Comparison of ENCODE assay signal across 1 cellular context in the genomic region with DNA sequence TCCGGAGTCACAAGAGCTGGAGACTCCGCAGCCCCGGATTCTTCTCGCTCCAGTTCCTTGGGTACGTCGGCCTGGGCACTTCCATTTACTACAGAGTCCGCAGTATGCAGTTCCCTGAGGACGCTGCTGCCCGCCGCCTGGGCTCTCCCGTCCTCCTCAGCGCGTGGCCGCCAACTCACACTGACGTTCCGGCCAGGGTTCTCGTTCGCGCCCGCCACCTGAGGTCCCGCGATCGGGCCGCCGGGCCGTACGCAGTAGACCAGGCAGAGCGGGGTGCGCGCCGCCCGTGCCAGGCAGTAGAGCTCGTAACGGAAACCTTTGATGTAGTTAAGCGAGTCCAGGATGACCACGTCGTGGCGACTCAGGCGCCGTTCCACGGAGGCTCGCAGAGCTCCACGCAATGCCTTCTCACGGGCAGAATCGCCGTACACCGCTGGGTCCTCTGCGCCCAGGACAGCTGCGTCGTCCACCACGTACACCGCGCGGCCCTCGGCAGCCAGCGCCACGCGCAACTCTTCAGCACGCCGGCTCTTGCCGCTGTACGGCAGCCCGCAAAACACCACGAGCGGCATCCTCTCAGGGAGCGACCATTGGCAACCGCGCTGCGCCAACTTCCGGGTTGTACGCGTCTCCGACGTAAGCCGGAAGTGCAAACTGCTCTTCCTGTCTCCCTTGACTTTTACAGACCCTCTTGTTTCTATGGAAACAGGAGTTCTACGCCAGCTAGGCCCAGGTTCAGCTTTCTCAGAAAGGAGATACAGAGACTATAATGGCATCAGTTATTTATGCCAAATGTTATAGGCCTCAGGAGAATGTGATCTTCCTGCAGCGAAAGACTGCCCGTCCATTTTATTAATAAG.
TF ChIP-seq lines count a peak whose summit lies in the region.

A gene with protein sequence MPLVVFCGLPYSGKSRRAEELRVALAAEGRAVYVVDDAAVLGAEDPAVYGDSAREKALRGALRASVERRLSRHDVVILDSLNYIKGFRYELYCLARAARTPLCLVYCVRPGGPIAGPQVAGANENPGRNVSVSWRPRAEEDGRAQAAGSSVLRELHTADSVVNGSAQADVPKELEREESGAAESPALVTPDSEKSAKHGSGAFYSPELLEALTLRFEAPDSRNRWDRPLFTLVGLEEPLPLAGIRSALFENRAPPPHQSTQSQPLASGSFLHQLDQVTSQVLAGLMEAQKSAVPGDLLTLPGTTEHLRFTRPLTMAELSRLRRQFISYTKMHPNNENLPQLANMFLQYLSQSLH (minus strand): TSS at position 621 of the 860 bp plus-strand sequence. CDS start 49 bp downstream, at position 572.

TF ChIP-seq in HCT116, 20 proteins besides CTCF, POLR2A, EP300 and RAD21 (continued from another document):
- TF ChIP-seq, protein P1, sequence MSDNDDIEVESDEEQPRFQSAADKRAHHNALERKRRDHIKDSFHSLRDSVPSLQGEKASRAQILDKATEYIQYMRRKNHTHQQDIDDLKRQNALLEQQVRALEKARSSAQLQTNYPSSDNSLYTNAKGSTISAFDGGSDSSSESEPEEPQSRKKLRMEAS (IDR thresholded peaks at IDR 0.05), result peak; percentile 89
- TF ChIP-seq, protein P2, sequence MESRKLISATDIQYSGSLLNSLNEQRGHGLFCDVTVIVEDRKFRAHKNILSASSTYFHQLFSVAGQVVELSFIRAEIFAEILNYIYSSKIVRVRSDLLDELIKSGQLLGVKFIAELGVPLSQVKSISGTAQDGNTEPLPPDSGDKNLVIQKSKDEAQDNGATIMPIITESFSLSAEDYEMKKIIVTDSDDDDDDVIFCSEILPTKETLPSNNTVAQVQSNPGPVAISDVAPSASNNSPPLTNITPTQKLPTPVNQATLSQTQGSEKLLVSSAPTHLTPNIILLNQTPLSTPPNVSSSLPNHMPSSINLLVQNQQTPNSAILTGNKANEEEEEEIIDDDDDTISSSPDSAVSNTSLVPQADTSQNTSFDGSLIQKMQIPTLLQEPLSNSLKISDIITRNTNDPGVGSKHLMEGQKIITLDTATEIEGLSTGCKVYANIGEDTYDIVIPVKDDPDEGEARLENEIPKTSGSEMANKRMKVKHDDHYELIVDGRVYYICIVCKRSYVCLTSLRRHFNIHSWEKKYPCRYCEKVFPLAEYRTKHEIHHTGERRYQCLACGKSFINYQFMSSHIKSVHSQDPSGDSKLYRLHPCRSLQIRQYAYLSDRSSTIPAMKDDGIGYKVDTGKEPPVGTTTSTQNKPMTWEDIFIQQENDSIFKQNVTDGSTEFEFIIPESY (IDR thresholded peaks at IDR 0.05; ENCODE audit: extremely low read depth, insufficient replicate concordance, low read length), result no peak
- TF ChIP-seq SP1 (IDR thresholded peaks at IDR 0.05; ENCODE audit: low read depth) (no peak), POLR2AphosphoS5 (IDR thresholded peaks at IDR 0.05; ENCODE audit: low read depth, low read length) (peak; percentile 89), ZNF274 (IDR thresholded peaks at IDR 0.05; ENCODE audit: low read depth, low read length) (no peak)
